ENCODE assay signal across 9 cellular contexts in the genomic region with DNA sequence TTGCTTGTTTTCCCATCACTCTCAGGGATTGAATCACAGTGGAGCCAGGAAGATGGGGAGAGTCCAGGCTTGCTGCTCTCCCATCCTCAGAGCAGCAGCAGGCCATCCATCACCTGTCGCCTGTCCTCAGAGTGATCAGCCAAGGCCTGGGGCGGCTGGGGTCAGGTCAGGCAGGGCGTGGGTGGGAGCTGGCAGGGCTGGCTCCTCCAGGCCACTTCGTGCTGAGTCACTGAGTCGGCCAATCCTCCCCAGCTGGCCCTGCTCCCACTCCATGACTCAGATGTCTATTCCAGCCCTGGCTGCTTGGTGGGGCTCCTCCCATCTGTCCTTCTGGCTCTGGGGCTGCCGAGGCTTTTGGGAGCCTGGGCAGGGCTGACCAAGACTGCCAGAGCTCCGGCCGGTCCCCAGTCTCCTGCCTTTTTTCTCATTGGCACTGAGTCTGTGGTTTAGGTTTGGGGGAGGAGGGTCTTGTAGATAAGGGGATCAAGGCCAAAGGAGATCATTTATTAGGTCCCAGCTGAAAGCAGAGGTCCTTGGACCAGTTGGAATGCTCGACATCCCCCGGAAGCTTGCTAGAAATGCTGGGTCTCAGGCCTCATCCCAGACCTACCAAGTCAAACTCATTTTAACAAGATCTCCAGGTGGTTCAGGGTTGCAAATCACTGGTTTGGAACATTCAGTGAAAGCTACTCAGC.
DNase-seq lines count a peak whose midpoint lies in the region; ATAC-seq, FAIRE-seq and TF ChIP-seq lines count a peak whose summit lies in the region.
"Had no signal": no experiment of that assay in that cellular context is flagged by ENCODE, and none has a peak within 500 bp of the region (broad histone marks: within the 10 kb centered on the region; RNA-seq: fewer than 3 reads in every experiment).

No MANE protein-coding gene starts in this region.

- FAIRE-seq in bronchial epithelial cell (lab: Jason Lieb, UNC) (no peak), kidney (lab: Jason Lieb, UNC) (no peak)

- intact Hi-C loops in kidney (cut with DNase I) = no loop called here

- TF ChIP-seq CTCF in bronchial epithelial cell (IDR thresholded peaks at IDR 0.05; ENCODE audit: insufficient read depth, low read length, severe bottlenecking) = no peak
- TF ChIP-seq CTCF in kidney (IDR thresholded peaks at IDR 0.05; ENCODE audit: borderline replicate concordance, extremely low read depth, insufficient read depth) = no peak

- no peaks in the 10 kb centered on the region for H3K27me3 ChIP-seq in bronchial epithelial cell (ENCODE audit: control insufficient read depth, insufficient read depth, low read length)

- H3K27ac ChIP-seq in kidney (ENCODE audit: low read depth in 2 of 2, low read length in 2 of 2) = peak overlapping the region; percentile 68 to 80
- H3K27ac ChIP-seq: SK-N-MC had no signal

- H3K9me3 ChIP-seq in kidney (ENCODE audit: control insufficient read depth in 1 of 2, low read length in 2 of 2) = no peaks in the 10 kb centered on the region

- H3K4me1 ChIP-seq in kidney (ENCODE audit: control insufficient read depth in 1 of 2, insufficient read depth in 1 of 2, low read depth in 1 of 2, low read length in 2 of 2) = peaks cover 9 to 13% of the 10 kb centered on the region in 2 donors

- H3K36me3 ChIP-seq in bronchial epithelial cell (ENCODE audit: control insufficient read depth, insufficient read depth, low read length) = peaks cover 9% of the 10 kb centered on the region
- H3K36me3 ChIP-seq in kidney (ENCODE audit: control insufficient read depth in 1 of 2, insufficient read depth in 2 of 2, low read length in 2 of 2) = peaks cover 2 to 4% of the 10 kb centered on the region in 2 donors

- peak overlapping the region in 1 of 2 donors; percentile 21 for H3K9ac ChIP-seq in kidney (ENCODE audit: low read length in 2 of 2)

- no peak overlapping the region for H3K4me3 ChIP-seq in bronchial epithelial cell (ENCODE audit: low read depth, low read length)
- H3K4me3 ChIP-seq in kidney (ENCODE audit: low read length in 2 of 2) = no peak overlapping the region
- H3K4me3 ChIP-seq: SK-N-MC had no signal

- ATAC-seq in GM21619 (IDR thresholded peaks at IDR 0.05; ENCODE audit: unreplicated experiment) (no peak), GM18519 (IDR thresholded peaks at IDR 0.05; ENCODE audit: low FRiP score, unreplicated experiment) (no peak)

- peak; percentile 62 for DNase-seq in DMS53 treated with DMSO at 0.1 percent for 48 hours (lab: John Stamatoyannopoulos, UW; ENCODE audit: unreplicated experiment)
- peak; percentile 49 to 83 for DNase-seq in NCI-H446 (lab: John Stamatoyannopoulos, UW)
- DNase-seq in bronchial epithelial cell (ENCODE audit: low read depth) = peak; percentile 92
- peak; percentile 98 for DNase-seq in kidney
- DNase-seq in smooth muscle cell of the brain vasculature (ENCODE audit: low read depth, low spot score) = peak; percentile 77
- DNase-seq in activated CD4-positive, alpha-beta T cell treated with anti-CD3 and anti-CD28 coated beads for 1 hour = no peak
